1 cellular context compared by ENCODE assay signal in the genomic region with DNA sequence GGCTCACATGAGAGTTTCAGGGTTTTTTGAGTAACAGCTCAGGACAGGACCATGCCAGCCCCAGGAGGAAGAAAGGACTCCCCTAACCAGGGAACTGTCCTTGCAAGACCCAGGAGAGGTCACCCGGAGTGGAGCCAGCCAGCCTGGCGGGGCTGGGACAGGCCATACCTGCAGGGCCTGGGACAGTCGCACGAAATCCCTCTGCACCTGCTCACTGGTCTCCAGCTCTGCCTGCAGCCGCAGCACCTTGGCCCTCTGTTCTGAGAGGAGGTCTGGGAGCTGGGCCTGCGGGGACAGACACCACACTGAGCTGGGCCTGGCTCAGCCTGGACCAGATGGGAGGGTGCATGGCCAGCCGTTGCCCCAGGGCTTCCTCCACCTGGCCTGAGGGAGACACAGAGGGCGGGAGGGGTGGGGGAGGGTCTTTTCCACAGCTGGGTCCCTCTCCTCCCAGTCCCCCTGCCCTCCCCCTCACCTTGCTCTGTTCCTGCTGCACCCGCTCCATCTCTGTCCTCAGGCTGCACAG.
TF ChIP-seq lines count a peak whose summit lies in the region.

No MANE protein-coding gene starts in this region.

TF ChIP-seq in HepG2, 621 proteins besides CTCF, POLR2A, EP300 and RAD21:
- TF ChIP-seq MTF2 (CRISPR knock-in tag; IDR thresholded peaks at IDR 0.05; ENCODE audit: borderline replicate concordance) (no peak), ZBTB42 (CRISPR knock-in tag; IDR thresholded peaks at IDR 0.05) (no peak), ZSCAN22 (CRISPR knock-in tag; IDR thresholded peaks at IDR 0.05) (no peak), TARDBP (CRISPR knock-in tag; IDR thresholded peaks at IDR 0.05) (no peak), HDAC6 (IDR thresholded peaks at IDR 0.05; ENCODE audit: low read depth, low read length) (no peak), MTERF4 (CRISPR knock-in tag; IDR thresholded peaks at IDR 0.05) (no peak), ZNF510 (CRISPR knock-in tag; IDR thresholded peaks at IDR 0.05; ENCODE audit: low read depth) (no peak), HDAC2 (CRISPR knock-in tag; IDR thresholded peaks at IDR 0.05) (no peak), ZMYM2 (CRISPR knock-in tag; IDR thresholded peaks at IDR 0.05) (no peak), GATA4 (IDR thresholded peaks at IDR 0.05; ENCODE audit: borderline replicate concordance, low read depth) (no peak), GLMP (CRISPR knock-in tag; IDR thresholded peaks at IDR 0.05; ENCODE audit: borderline replicate concordance) (no peak), KMT2B (CRISPR knock-in tag; IDR thresholded peaks at IDR 0.05) (no peak)
- TF ChIP-seq, protein P1, sequence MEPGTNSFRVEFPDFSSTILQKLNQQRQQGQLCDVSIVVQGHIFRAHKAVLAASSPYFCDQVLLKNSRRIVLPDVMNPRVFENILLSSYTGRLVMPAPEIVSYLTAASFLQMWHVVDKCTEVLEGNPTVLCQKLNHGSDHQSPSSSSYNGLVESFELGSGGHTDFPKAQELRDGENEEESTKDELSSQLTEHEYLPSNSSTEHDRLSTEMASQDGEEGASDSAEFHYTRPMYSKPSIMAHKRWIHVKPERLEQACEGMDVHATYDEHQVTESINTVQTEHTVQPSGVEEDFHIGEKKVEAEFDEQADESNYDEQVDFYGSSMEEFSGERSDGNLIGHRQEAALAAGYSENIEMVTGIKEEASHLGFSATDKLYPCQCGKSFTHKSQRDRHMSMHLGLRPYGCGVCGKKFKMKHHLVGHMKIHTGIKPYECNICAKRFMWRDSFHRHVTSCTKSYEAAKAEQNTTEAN (CRISPR knock-in tag; conservative IDR thresholded peaks at IDR 0.05), result no peak
- TF ChIP-seq, protein P2, sequence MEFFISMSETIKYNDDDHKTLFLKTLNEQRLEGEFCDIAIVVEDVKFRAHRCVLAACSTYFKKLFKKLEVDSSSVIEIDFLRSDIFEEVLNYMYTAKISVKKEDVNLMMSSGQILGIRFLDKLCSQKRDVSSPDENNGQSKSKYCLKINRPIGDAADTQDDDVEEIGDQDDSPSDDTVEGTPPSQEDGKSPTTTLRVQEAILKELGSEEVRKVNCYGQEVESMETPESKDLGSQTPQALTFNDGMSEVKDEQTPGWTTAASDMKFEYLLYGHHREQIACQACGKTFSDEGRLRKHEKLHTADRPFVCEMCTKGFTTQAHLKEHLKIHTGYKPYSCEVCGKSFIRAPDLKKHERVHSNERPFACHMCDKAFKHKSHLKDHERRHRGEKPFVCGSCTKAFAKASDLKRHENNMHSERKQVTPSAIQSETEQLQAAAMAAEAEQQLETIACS (CRISPR knock-in tag; IDR thresholded peaks at IDR 0.05), result no peak
